Comparison of ENCODE assay signal across 1 cellular context in the genomic region with DNA sequence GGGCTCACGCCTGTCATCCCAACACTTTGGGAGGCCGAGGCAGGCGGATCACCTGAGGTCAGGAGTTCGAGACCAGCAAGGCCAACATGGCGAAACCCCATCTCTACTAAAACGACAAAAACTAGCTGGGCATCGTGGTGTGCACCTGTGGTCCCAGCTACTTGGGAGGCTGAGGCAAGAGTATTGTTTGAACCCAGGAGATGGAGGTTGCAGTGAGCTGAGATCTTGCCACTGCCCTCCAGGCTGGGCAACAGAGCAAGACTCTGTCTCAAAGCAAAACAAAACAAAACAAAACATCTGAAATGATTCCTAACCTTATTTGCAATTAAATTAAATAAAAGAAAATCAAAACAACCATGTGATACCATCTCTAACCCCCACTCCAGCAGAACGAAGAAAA. TPM values are rescaled to one million over a fixed set of nuclear protein-coding genes. Genes with fewer than 3 reads are reported as not detected.
"Had no signal": no experiment of that assay in that cellular context is flagged by ENCODE, and none has a peak within 500 bp of the region (broad histone marks: within the 10 kb centered on the region; RNA-seq: fewer than 3 reads in every experiment).

No MANE protein-coding gene starts in this region.

RNA-seq across cellular contexts. Expression of gene SDC1, which starts 29.9 kb away (rescaled TPM):
- polyA plus RNA-seq: immature natural killer cell had no signal
